11 cellular contexts compared by ENCODE assay signal in genomic region chr19:342128-342455, GRCh38. TPM values are rescaled to one million over a fixed set of nuclear protein-coding genes. Genes with fewer than 3 reads are reported as not detected.
DNase-seq lines count a peak whose midpoint lies in the region; ATAC-seq lines count a peak whose summit lies in the region.
"Had no signal": no experiment of that assay in that cellular context is flagged by ENCODE, and none has a peak within 500 bp of the region (broad histone marks: within the 10 kb centered on the region; RNA-seq: fewer than 3 reads in every experiment).

No MANE protein-coding gene starts in this region.

- H3K27me3 Mint-ChIP-seq in activated CD4-positive, alpha-beta T cell treated with anti-CD3 and anti-CD28 coated beads, Interleukin-2, amount 10 ng/mL, durations not matched to agents 7 days and 5 days: peaks cover 2% of the 10 kb centered on the region
- peaks cover 7% of the 10 kb centered on the region for H3K27me3 Mint-ChIP-seq in activated CD4-positive, alpha-beta T cell treated with anti-CD3 and anti-CD28 coated beads for 36 hours
- H3K27me3 Mint-ChIP-seq in activated T-helper 17 cell treated with anti-CD3 and anti-CD28 coated beads, Interleukin-2, amount 50 U/mL, for 72 hours: no peaks in the 10 kb centered on the region
- H3K27me3 Mint-ChIP-seq in immature natural killer cell (ENCODE audit: low read depth in 3 of 3): peaks cover 10 to 24% (median 20%) of the 10 kb centered on the region in 3 donors
- peaks cover 17% of the 10 kb centered on the region for H3K27me3 Mint-ChIP-seq in stimulated activated naive CD8-positive, alpha-beta T cell treated with anti-CD3 and anti-CD28 coated beads, Interleukin-15, amount 100 ng/mL, for 72 hours

- ATAC-seq in activated CD4-positive, alpha-beta T cell treated with anti-CD3 and anti-CD28 coated beads for 36 hours: no peak
- no peak for ATAC-seq in activated T-helper 17 cell treated with anti-CD3 and anti-CD28 coated beads, Interleukin-2, amount 50 U/mL, for 72 hours (replicated peaks)
- no peak for ATAC-seq in stimulated activated naive CD8-positive, alpha-beta T cell treated with anti-CD3 and anti-CD28 coated beads, Interleukin-15, amount 100 ng/mL, for 72 hours

- H3K27ac Mint-ChIP-seq in activated CD4-positive, alpha-beta T cell treated with anti-CD3 and anti-CD28 coated beads, Interleukin-2, amount 10 ng/mL, durations not matched to agents 7 days and 5 days: no peak overlapping the region
- H3K27ac Mint-ChIP-seq in activated CD4-positive, alpha-beta T cell treated with anti-CD3 and anti-CD28 coated beads for 36 hours: no peak overlapping the region
- H3K27ac Mint-ChIP-seq in activated T-helper 17 cell treated with anti-CD3 and anti-CD28 coated beads, Interleukin-2, amount 50 U/mL, for 72 hours: no peak overlapping the region
- H3K27ac Mint-ChIP-seq in immature natural killer cell: peak overlapping the region in 4 of 6 donors; percentile 6 to 53 (median 38)
- H3K27ac Mint-ChIP-seq in stimulated activated naive CD8-positive, alpha-beta T cell treated with anti-CD3 and anti-CD28 coated beads, Interleukin-15, amount 100 ng/mL, for 72 hours: no peak overlapping the region

- intact Hi-C loops in activated CD4-positive, alpha-beta T cell treated with anti-CD3 and anti-CD28 coated beads for 36 hours (cut with DNase I, micrococcal nuclease): no loop called here

- peaks cover 40% of the 10 kb centered on the region for H3K36me3 Mint-ChIP-seq in activated CD4-positive, alpha-beta T cell treated with anti-CD3 and anti-CD28 coated beads, Interleukin-2, amount 10 ng/mL, durations not matched to agents 7 days and 5 days (ENCODE audit: low read depth)
- H3K36me3 Mint-ChIP-seq in activated CD4-positive, alpha-beta T cell treated with anti-CD3 and anti-CD28 coated beads for 36 hours (ENCODE audit: low read depth): peaks cover 35% of the 10 kb centered on the region
- H3K36me3 Mint-ChIP-seq in activated T-helper 17 cell treated with anti-CD3 and anti-CD28 coated beads, Interleukin-2, amount 50 U/mL, for 72 hours (ENCODE audit: low read depth): peaks cover 36% of the 10 kb centered on the region
- H3K36me3 Mint-ChIP-seq in immature natural killer cell: no peaks in the 10 kb centered on the region

- peaks cover 9% of the 10 kb centered on the region for H3K9me3 Mint-ChIP-seq in activated CD4-positive, alpha-beta T cell treated with anti-CD3 and anti-CD28 coated beads, Interleukin-2, amount 10 ng/mL, durations not matched to agents 7 days and 5 days
- peaks cover 9% of the 10 kb centered on the region for H3K9me3 Mint-ChIP-seq in activated CD4-positive, alpha-beta T cell treated with anti-CD3 and anti-CD28 coated beads for 36 hours (ENCODE audit: low read depth)
- peaks cover 6% of the 10 kb centered on the region for H3K9me3 Mint-ChIP-seq in activated T-helper 17 cell treated with anti-CD3 and anti-CD28 coated beads, Interleukin-2, amount 50 U/mL, for 72 hours
- H3K9me3 Mint-ChIP-seq in immature natural killer cell: no peaks in the 10 kb centered on the region
- peaks cover 0 to 8% of the 10 kb centered on the region in 2 donors for H3K9me3 Mint-ChIP-seq in stimulated activated naive CD8-positive, alpha-beta T cell treated with anti-CD3 and anti-CD28 coated beads, Interleukin-15, amount 100 ng/mL, for 72 hours

- H3K4me1 Mint-ChIP-seq in activated CD4-positive, alpha-beta T cell treated with anti-CD3 and anti-CD28 coated beads, Interleukin-2, amount 10 ng/mL, durations not matched to agents 7 days and 5 days: peaks cover 59% of the 10 kb centered on the region
- peaks cover 62% of the 10 kb centered on the region for H3K4me1 Mint-ChIP-seq in activated CD4-positive, alpha-beta T cell treated with anti-CD3 and anti-CD28 coated beads for 36 hours
- peaks cover 32% of the 10 kb centered on the region for H3K4me1 Mint-ChIP-seq in activated T-helper 17 cell treated with anti-CD3 and anti-CD28 coated beads, Interleukin-2, amount 50 U/mL, for 72 hours
- peaks cover 57 to 75% of the 10 kb centered on the region in 2 donors for H3K4me1 Mint-ChIP-seq in immature natural killer cell
- peaks cover 66% of the 10 kb centered on the region for H3K4me1 Mint-ChIP-seq in stimulated activated naive CD8-positive, alpha-beta T cell treated with anti-CD3 and anti-CD28 coated beads, Interleukin-15, amount 100 ng/mL, for 72 hours

- peak overlapping the region; percentile 35 for H3K4me3 Mint-ChIP-seq in activated CD4-positive, alpha-beta T cell treated with anti-CD3 and anti-CD28 coated beads, Interleukin-2, amount 10 ng/mL, durations not matched to agents 7 days and 5 days
- H3K4me3 Mint-ChIP-seq in activated CD4-positive, alpha-beta T cell treated with anti-CD3 and anti-CD28 coated beads for 36 hours: no peak overlapping the region
- H3K4me3 Mint-ChIP-seq in activated T-helper 17 cell treated with anti-CD3 and anti-CD28 coated beads, Interleukin-2, amount 50 U/mL, for 72 hours: peak overlapping the region; percentile 91
- H3K4me3 Mint-ChIP-seq in immature natural killer cell: peak overlapping the region in 2 of 5 donors; percentile 32 to 43
- peak overlapping the region; percentile 41 to 52 for H3K4me3 Mint-ChIP-seq in stimulated activated naive CD8-positive, alpha-beta T cell treated with anti-CD3 and anti-CD28 coated beads, Interleukin-15, amount 100 ng/mL, for 72 hours

- CTCF ChIA-PET in activated CD4-positive, alpha-beta T cell treated with anti-CD3 and anti-CD28 coated beads, Interleukin-2, amount 10 ng/mL, durations not matched to agents 7 days and 5 days (lab: Charles Lee): no interaction called here
- CTCF ChIA-PET in activated CD4-positive, alpha-beta T cell treated with anti-CD3 and anti-CD28 coated beads for 36 hours (lab: Charles Lee): interaction anchor here (0.5 kb wide), 1 partner anchor 44 kb away, joined by 3 read pairs; no protein-coding TSS in a partner anchor

- no peak for DNase-seq in activated CD4-positive, alpha-beta T cell treated with anti-CD3 and anti-CD28 coated beads, Interleukin-2, amount 10 ng/mL, durations not matched to agents 7 days and 5 days
- no peak for DNase-seq in activated CD4-positive, alpha-beta T cell treated with anti-CD3 and anti-CD28 coated beads for 36 hours
- no peak for DNase-seq in immature natural killer cell
- no peak for DNase-seq in stimulated activated naive CD8-positive, alpha-beta T cell treated with anti-CD3 and anti-CD28 coated beads, Interleukin-15, amount 100 ng/mL, for 72 hours
- no peak for DNase-seq in AML-193 (lab: John Stamatoyannopoulos, UW)
- DNase-seq in EL: no peak
- DNase-seq in NCI-H345 (lab: John Stamatoyannopoulos, UW): no peak
- DNase-seq: activated CD4-positive, alpha-beta T cell treated with anti-CD3 and anti-CD28 coated beads for 4 hours; cortex of kidney; stimulated activated CD4-positive, alpha-beta T cell treated with anti-CD3 and anti-CD28 coated beads, Interleukin-2, amount 100 ng/mL, for 48 hours had no signal

- POLR2A ChIA-PET in activated CD4-positive, alpha-beta T cell treated with anti-CD3 and anti-CD28 coated beads, Interleukin-2, amount 10 ng/mL, durations not matched to agents 7 days and 5 days (lab: Charles Lee): no interaction called here
- POLR2A ChIA-PET in activated CD4-positive, alpha-beta T cell treated with anti-CD3 and anti-CD28 coated beads for 36 hours (lab: Charles Lee): no interaction called here

RNA-seq across cellular contexts. Expression of gene MIER2, which starts 2.5 kb away (rescaled TPM):
- total RNA-seq in activated CD4-positive, alpha-beta T cell treated with anti-CD3 and anti-CD28 coated beads, Interleukin-2, amount 10 ng/mL, durations not matched to agents 7 days and 5 days: 10 to 100 TPM; 20.7 to 22.0 TPM
- 10 to 100 TPM; 21.2 to 24.6 TPM for total RNA-seq in activated CD4-positive, alpha-beta T cell treated with anti-CD3 and anti-CD28 coated beads for 36 hours
- 10 to 100 TPM; 23.2 TPM for total RNA-seq in activated T-helper 17 cell treated with anti-CD3 and anti-CD28 coated beads, Interleukin-2, amount 50 U/mL, for 72 hours
- polyA plus RNA-seq in immature natural killer cell: 1 to 10 TPM; 2.0 to 5.8 (median 4.9) TPM

RNA-seq across cellular contexts. Expression of gene PLPP2, which starts 50.9 kb away (rescaled TPM):
- under 1 TPM; 0.15 to 0.22 TPM for total RNA-seq in activated CD4-positive, alpha-beta T cell treated with anti-CD3 and anti-CD28 coated beads, Interleukin-2, amount 10 ng/mL, durations not matched to agents 7 days and 5 days
- under 1 TPM; 0.37 to 0.42 TPM for total RNA-seq in activated CD4-positive, alpha-beta T cell treated with anti-CD3 and anti-CD28 coated beads for 36 hours
- total RNA-seq in activated T-helper 17 cell treated with anti-CD3 and anti-CD28 coated beads, Interleukin-2, amount 50 U/mL, for 72 hours: 1 to 10 TPM; 1.3 to 3.8 TPM
- under 1 TPM in 1 of 3 donors, not detected in 2; 0.33 TPM for polyA plus RNA-seq in immature natural killer cell

Comparison
In these comparisons a context has a peak if more than half of its experiments do, and no peak if none do; other contexts are left out.
1. H3K27ac Mint-ChIP-seq: peak in immature natural killer cell (4 of 6); none in activated CD4-positive, alpha-beta T cell treated with anti-CD3 and anti-CD28 coated beads, Interleukin-2, amount 10 ng/mL, durations not matched to agents 7 days and 5 days (single experiment), activated CD4-positive, alpha-beta T cell treated with anti-CD3 and anti-CD28 coated beads for 36 hours (single experiment), activated T-helper 17 cell treated with anti-CD3 and anti-CD28 coated beads, Interleukin-2, amount 50 U/mL, for 72 hours (single experiment) and stimulated activated naive CD8-positive, alpha-beta T cell treated with anti-CD3 and anti-CD28 coated beads, Interleukin-15, amount 100 ng/mL, for 72 hours (0 of 2).